In genomic region chr11:3707176-3707575, GRCh38 we compare ENCODE assay signal across 17 cellular contexts. TPM values are rescaled to one million over a fixed set of nuclear protein-coding genes. Genes with fewer than 3 reads are reported as not detected.
DNase-seq lines count a peak whose midpoint lies in the region; ATAC-seq and TF ChIP-seq lines count a peak whose summit lies in the region.
"Had no signal": no experiment of that assay in that cellular context is flagged by ENCODE, and none has a peak within 500 bp of the region (broad histone marks: within the 10 kb centered on the region; RNA-seq: fewer than 3 reads in every experiment).

No MANE protein-coding gene starts in this region.

- H2AK9ac ChIP-seq in IMR-90 (replicated peaks; ENCODE audit: low read depth, low read length, poor library complexity): no peak overlapping the region

- WGBS in IMR-90 (ENCODE audit: extremely low coverage in 2 of 2, insufficient read length in 1 of 2), 2 experiments: no CpG with 5 or more reads among the region's 2 CpGs
- 60 to 82% (median 67%) methylated on average over 2 of the region's 2 CpGs for whole genome bisulfite sequencing in psoas muscle, 3 donors
- 84 to 89% methylated on average over 2 of the region's 2 CpGs for WGBS in esophagus squamous epithelium, 2 donors

- H3K79me1 ChIP-seq in IMR-90 (ENCODE audit: low read depth in 1 of 2, low read length in 2 of 2): peaks cover 24 to 39% of the 10 kb centered on the region in 2 experiments

- H2AFZ ChIP-seq in IMR-90 (replicated peaks; ENCODE audit: low read length, poor library complexity): no peak overlapping the region

- dilution Hi-C loops in IMR-90 (cut with HindIII; ENCODE audit: low sequenced_read_pairs, unreplicated experiment): no loop called here

- peaks cover 8% of the 10 kb centered on the region; the same call in 1 of the 2 replicates for H4K20me1 ChIP-seq in IMR-90 (ENCODE audit: insufficient read depth, low read length)

- TF ChIP-seq CTCF in AG10803 (conservative IDR thresholded peaks at IDR 0.05; ENCODE audit: low read length) (no peak), IMR-90 (conservative IDR thresholded peaks at IDR 0.05; ENCODE audit: low read depth, low read length) (no peak), psoas muscle (IDR thresholded peaks at IDR 0.05) (no peak), esophagus squamous epithelium (IDR thresholded peaks at IDR 0.05) (no peak)

- POLR2A ChIA-PET in IMR-90 (lab: Charles Lee; ENCODE audit: unreplicated experiment): no interaction called here

- TF ChIP-seq POLR2A in IMR-90 (IDR thresholded peaks at IDR 0.05; ENCODE audit: low read depth, low read length): no peak
- no peak for TF ChIP-seq POLR2A in esophagus squamous epithelium (IDR thresholded peaks at IDR 0.05)

- H3K9me3 ChIP-seq in IMR-90 (ENCODE audit: control insufficient read depth, insufficient read depth, low read length) (no peaks in the 10 kb centered on the region), psoas muscle (no peaks in the 10 kb centered on the region), esophagus squamous epithelium (no peaks in the 10 kb centered on the region)
- H3K9me3 ChIP-seq: HAP-1 had no signal

- H2BK20ac ChIP-seq in IMR-90 (ENCODE audit: low read depth, low read length): no peak overlapping the region

- no peak overlapping the region for H3K18ac ChIP-seq in IMR-90 (ENCODE audit: low read depth, low read length)

- no peak for TF ChIP-seq RAD21 in IMR-90 (IDR thresholded peaks at IDR 0.05; ENCODE audit: low read length)

- no peak overlapping the region for H4K91ac ChIP-seq in IMR-90 (ENCODE audit: insufficient read depth, low read depth, low read length)

- in situ Hi-C loops in IMR-90 (cut with MboI; ENCODE audit: low sequenced_read_pairs): no loop called here

- H4K5ac ChIP-seq in IMR-90 (ENCODE audit: low read depth, low read length): no peak overlapping the region

- no peak overlapping the region for H3K23ac ChIP-seq in IMR-90 (ENCODE audit: low read depth, low read length)

- H3K4me3 ChIP-seq in AG10803 (ENCODE audit: low read length) (no peak overlapping the region), IMR-90 (ENCODE audit: insufficient read depth, low read depth, low read length) (no peak overlapping the region), psoas muscle (no peak overlapping the region), esophagus squamous epithelium (no peak overlapping the region)
- H3K4me3 ChIP-seq: HAP-1 had no signal

- DNase-seq in AG10803 (ENCODE audit: low read depth): peak; percentile 55
- DNase-seq in EL: peak; percentile 25
- DNase-seq in IMR-90: no peak
- no peak for DNase-seq in psoas muscle
- no peak for DNase-seq in Ammon's horn (ENCODE audit: low spot score)
- DNase-seq in NCI-H2171 (lab: John Stamatoyannopoulos, UW): no peak
- no peak for DNase-seq in esophagus squamous epithelium (lab: John Stamatoyannopoulos, UW)
- DNase-seq: ACHN; C1 segment of cervical spinal cord; CD4-positive, CD25-positive, alpha-beta regulatory T cell; CD8-positive, alpha-beta memory T cell; COR-L47; GDM1; Kasumi-1; KG1 had no signal

- no peak overlapping the region for H3K9ac ChIP-seq in IMR-90 (ENCODE audit: low read depth, low read length)

- H3K27ac ChIP-seq in IMR-90 (ENCODE audit: insufficient read depth, low read length) (peak overlapping the region; percentile 59; the same call in 1 of the 2 replicates), psoas muscle (peak overlapping the region; percentile 2), esophagus squamous epithelium (no peak overlapping the region)

- no peak overlapping the region for H2AK5ac ChIP-seq in IMR-90 (ENCODE audit: low read depth, low read length)

- H4K8ac ChIP-seq in IMR-90 (ENCODE audit: low read depth in 2 of 2, low read length in 2 of 2): no peak overlapping the region; a peak in 1 of 4 replicates

- H2BK5ac ChIP-seq in IMR-90 (ENCODE audit: low read depth, low read length, poor library complexity, severe bottlenecking): no peak overlapping the region

- H3K36me3 ChIP-seq in IMR-90 (ENCODE audit: control insufficient read depth, insufficient read depth, low read length) (peaks cover 23% of the 10 kb centered on the region), psoas muscle (ENCODE audit: insufficient read depth in 1 of 2, low read depth in 1 of 2) (peaks cover 13 to 65% of the 10 kb centered on the region in 2 donors), esophagus squamous epithelium (peaks cover 14 to 91% (median 15%) of the 10 kb centered on the region in 3 donors)

- no peak overlapping the region for H3K4ac ChIP-seq in IMR-90 (ENCODE audit: low read depth, low read length)

- no peak overlapping the region for H2BK15ac ChIP-seq in IMR-90 (ENCODE audit: low read depth, low read length)

- H3K56ac ChIP-seq in IMR-90 (ENCODE audit: extremely low read depth, insufficient read depth, low read length): no peak overlapping the region

- peaks cover 7% of the 10 kb centered on the region for H3K4me1 ChIP-seq in IMR-90 (ENCODE audit: control insufficient read depth, insufficient read depth, low read length)
- H3K4me1 ChIP-seq in psoas muscle: peaks cover 28% of the 10 kb centered on the region
- no peaks in the 10 kb centered on the region for H3K4me1 ChIP-seq in esophagus squamous epithelium
- H3K4me1 ChIP-seq: HAP-1 had no signal

- intact Hi-C loops in IMR-90 (cut with micrococcal nuclease): loop anchor here (10.0 kb wide), 1 partner anchor 368 kb away; no protein-coding TSS in a partner anchor
- intact Hi-C loops in psoas muscle (cut with DNase I): no loop called here
- intact Hi-C loops in esophagus squamous epithelium (cut with DNase I): no loop called here

- peaks cover 3% of the 10 kb centered on the region; the same call in 1 of the 2 replicates for H3K9me1 ChIP-seq in IMR-90 (ENCODE audit: insufficient read depth, low read length)

- BruUV-seq in IMR-90 (replicated peaks; lab: Mats Ljungman, UMichigan): no TSS peak

- no peak overlapping the region for H2BK120ac ChIP-seq in IMR-90 (ENCODE audit: low read depth, low read length)

- H3K27me3 ChIP-seq in IMR-90 (ENCODE audit: control insufficient read depth, insufficient read depth, low read length): no peaks in the 10 kb centered on the region
- H3K27me3 ChIP-seq in psoas muscle (ENCODE audit: insufficient read depth in 3 of 3, low read length in 2 of 3): no peaks in the 10 kb centered on the region
- H3K27me3 ChIP-seq in esophagus squamous epithelium: no peaks in the 10 kb centered on the region

- no peak overlapping the region for H3K4me2 ChIP-seq in IMR-90 (ENCODE audit: low read depth, low read length)

- ATAC-seq in IMR-90 (ENCODE audit: low read depth) (peak; percentile 30), psoas muscle (no peak)
- ATAC-seq: HepG2 had no signal

- CTCF ChIA-PET in IMR-90 (lab: Yijun Ruan, JAX): no interaction called here

- H3K14ac ChIP-seq in IMR-90 (replicated peaks; ENCODE audit: low read depth, low read length): no peak overlapping the region

TF ChIP-seq in IMR-90, 13 proteins besides CTCF, POLR2A, EP300 and RAD21:
- no peak for TF ChIP-seq ELK1 (IDR thresholded peaks at IDR 0.05; ENCODE audit: borderline replicate concordance, low read depth, low read length)
- TF ChIP-seq BHLHE40 (IDR thresholded peaks at IDR 0.05; ENCODE audit: low read depth, low read length): no peak
- no peak for TF ChIP-seq SMC3 (IDR thresholded peaks at IDR 0.05; ENCODE audit: low read depth, low read length)
- no peak for TF ChIP-seq CHD1 (IDR thresholded peaks at IDR 0.05; ENCODE audit: low read depth, low read length)
- no peak for TF ChIP-seq MXI1 (IDR thresholded peaks at IDR 0.05; ENCODE audit: borderline replicate concordance, low read depth, low read length)
- no peak for TF ChIP-seq MAZ (IDR thresholded peaks at IDR 0.05; ENCODE audit: borderline replicate concordance, low read depth, low read length)
- TF ChIP-seq MAFK (IDR thresholded peaks at IDR 0.05; ENCODE audit: low read depth, low read length): no peak
- TF ChIP-seq CEBPB (IDR thresholded peaks at IDR 0.05; ENCODE audit: low read depth, low read length): no peak
- no peak for TF ChIP-seq RCOR1 (IDR thresholded peaks at IDR 0.05; ENCODE audit: insufficient replicate concordance, low read length)
- no peak for TF ChIP-seq USF2 (IDR thresholded peaks at IDR 0.05; ENCODE audit: low read depth, low read length)
- no peak for TF ChIP-seq FOS (IDR thresholded peaks at IDR 0.05; ENCODE audit: low read depth, low read length)
- no peak for TF ChIP-seq NFE2L2 (IDR thresholded peaks at IDR 0.05; ENCODE audit: low read depth, low read length)
- TF ChIP-seq RFX5 (IDR thresholded peaks at IDR 0.05; ENCODE audit: low read depth, low read length): no peak

RNA-seq across cellular contexts. Expression of gene CHRNA10, which starts 36.0 kb away (rescaled TPM):
- total RNA-seq in IMR-90 (2012; rRNA removed) (under 0.01 and 0.36 TPM in 2 replicates), psoas muscle (1 to 10 TPM in 1 of 4 donors, under 1 TPM in 3; 0.36 to 1.4 (median 0.63) TPM), esophagus squamous epithelium (1 to 10 TPM in 2 of 4 donors, under 1 TPM in 1, not detected in 1; 0.38 to 1.1 (median 1.1) TPM)
- polyA plus RNA-seq in IMR-90 (2012; rRNA removed) (0.79 and 1.2 TPM in 2 replicates), psoas muscle (under 1 TPM; 0.13 to 0.65 (median 0.40) TPM)
- 0.41 and 0.69 TPM in 2 replicates for polyA plus RNA-seq in IMR-90 (2012; cell fraction: cytosol; rRNA removed)
- polyA plus RNA-seq in IMR-90 (2012; cell fraction: nucleus; rRNA removed; ENCODE audit: low replicate concordance): 4.5 and 11.7 TPM in 2 replicates

Comparison
In these comparisons a context has a peak if more than half of its experiments do, and no peak if none do; other contexts are left out.
1. DNase-seq: peak in AG10803 (single experiment) and EL (single experiment); none in IMR-90 (single experiment), psoas muscle (0 of 2), Ammon's horn (single experiment), NCI-H2171 (single experiment) and esophagus squamous epithelium (single experiment).
2. H3K27ac ChIP-seq: peak in IMR-90 (single experiment) and psoas muscle (single experiment); none in esophagus squamous epithelium (0 of 4).